11 cellular contexts compared by ENCODE assay signal in genomic region chr2:200377774-200378336, GRCh38.
A peak's percentile ranks its signal among the peaks of the same experiment; 100 is the strongest.
DNase-seq lines count a peak whose midpoint lies in the region; ATAC-seq and TF ChIP-seq lines count a peak whose summit lies in the region.
"Had no signal": no experiment of that assay in that cellular context is flagged by ENCODE, and none has a peak within 500 bp of the region (broad histone marks: within the 10 kb centered on the region; RNA-seq: fewer than 3 reads in every experiment).

No MANE protein-coding gene starts in this region.

- H3K4me1 ChIP-seq in colonic mucosa (peaks cover 16% of the 10 kb centered on the region), mucosa of descending colon (ENCODE audit: low read depth) (peaks cover 63% of the 10 kb centered on the region), aorta (ENCODE audit: control insufficient read depth in 1 of 2, insufficient read depth in 2 of 2, low read length in 2 of 2) (peaks cover 1 to 20% of the 10 kb centered on the region in 2 donors)

- peak overlapping the region; percentile 91 for H3K27ac ChIP-seq in colonic mucosa
- H3K27ac ChIP-seq in aorta (ENCODE audit: low read depth in 1 of 2, low read length in 2 of 2) = peak overlapping the region; percentile 8 to 60

- intact Hi-C loops in Right ventricle myocardium superior (cut with DNase I) = no loop called here
- intact Hi-C loops in left cardiac atrium (cut with DNase I) = no loop called here
- intact Hi-C loops in colonic mucosa (cut with DNase I) = no loop called here
- intact Hi-C loops in mucosa of descending colon (cut with DNase I, micrococcal nuclease) = no loop called here
- intact Hi-C loops in aorta (cut with DNase I) = loop anchor here in 1 of 2 donors (2.0 kb wide), 2 partner anchors 27 to 71 kb away; partner anchors contain the start of gene SPATS2L

- peak; percentile 32 for ATAC-seq in Right ventricle myocardium superior (ENCODE audit: poor library complexity)
- ATAC-seq in left cardiac atrium = no peak
- peak; percentile 74 for ATAC-seq in mucosa of descending colon
- no peak for ATAC-seq in aorta (ENCODE audit: low FRiP score)
- no peak for ATAC-seq in HG03354 (IDR thresholded peaks at IDR 0.05; ENCODE audit: poor library complexity, severe bottlenecking, unreplicated experiment)
- no peak for ATAC-seq in HG03442 (IDR thresholded peaks at IDR 0.05; ENCODE audit: unreplicated experiment)

- no peak for DNase-seq in Right ventricle myocardium superior
- no peak for DNase-seq in left cardiac atrium
- peak; percentile 74 for DNase-seq in colonic mucosa
- DNase-seq in mucosa of descending colon = peak in 2 of 3 donors; percentile 57 to 68
- DNase-seq in aorta = no peak
- DNase-seq in GF-D8 (lab: John Stamatoyannopoulos, UW) = no peak
- DNase-seq: activated naive CD4-positive, alpha-beta T cell treated with anti-CD3 and anti-CD28 coated beads, Interleukin-2, amount 10 ng/mL, durations not matched to agents 7 days and 5 days; ovary; stimulated activated naive CD4-positive, alpha-beta T cell had no signal

- H3K9me3 ChIP-seq in colonic mucosa (no peaks in the 10 kb centered on the region), mucosa of descending colon (no peaks in the 10 kb centered on the region), aorta (ENCODE audit: control insufficient read depth, low read length) (no peaks in the 10 kb centered on the region)
- H3K9me3 ChIP-seq: ovary had no signal

- H3K9ac ChIP-seq in colonic mucosa (ENCODE audit: low read depth in 2 of 2, low read length in 2 of 2) = peak overlapping the region; percentile 38 to 67

- H3K36me3 ChIP-seq in colonic mucosa (no peaks in the 10 kb centered on the region), mucosa of descending colon (ENCODE audit: low read depth) (no peaks in the 10 kb centered on the region), aorta (ENCODE audit: control insufficient read depth in 1 of 2, insufficient read depth in 2 of 2, low read length in 1 of 2) (no peaks in the 10 kb centered on the region)
- H3K36me3 ChIP-seq: ovary had no signal

- H3K4me3 ChIP-seq in colonic mucosa = peak overlapping the region; percentile 25
- no peak overlapping the region for H3K4me3 ChIP-seq in mucosa of descending colon
- H3K4me3 ChIP-seq in aorta (ENCODE audit: low read length in 2 of 2) = no peak overlapping the region
- H3K4me3 ChIP-seq: ovary had no signal

- 41 to 47% methylated on average over 4 of the region's 4 CpGs for WGBS in aorta, 2 donors

- TF ChIP-seq CTCF in colonic mucosa (IDR thresholded peaks at IDR 0.05) (no peak), mucosa of descending colon (IDR thresholded peaks at IDR 0.05) (no peak)

- H3K27me3 ChIP-seq in colonic mucosa (no peaks in the 10 kb centered on the region), aorta (ENCODE audit: control insufficient read depth in 1 of 2, insufficient read depth in 2 of 2, low read length in 1 of 2) (no peaks in the 10 kb centered on the region)
- H3K27me3 ChIP-seq: ovary had no signal

Comparison
In these comparisons a context has a peak if more than half of its experiments do, and no peak if none do; other contexts are left out.
1. ATAC-seq: peak in Right ventricle myocardium superior (single experiment) and mucosa of descending colon (single experiment); none in left cardiac atrium (0 of 2), aorta (single experiment), HG03354 (single experiment) and HG03442 (single experiment).
2. DNase-seq: peak in colonic mucosa (single experiment) and mucosa of descending colon (2 of 3); none in Right ventricle myocardium superior (single experiment), left cardiac atrium (single experiment), aorta (0 of 2) and GF-D8 (single experiment).